Comparison of ENCODE assay signal across 8 cellular contexts in genomic region chr10:26334932-26335573, GRCh38.
DNase-seq lines count a peak whose midpoint lies in the region; ATAC-seq and TF ChIP-seq lines count a peak whose summit lies in the region.

No MANE protein-coding gene starts in this region.

- peaks cover 23% of the 10 kb centered on the region for H3K4me1 Mint-ChIP-seq in Caco-2 (ENCODE audit: low read depth, unreplicated experiment)
- H3K4me1 Mint-ChIP-seq in natural killer cell = no peaks in the 10 kb centered on the region
- peaks cover 10% of the 10 kb centered on the region for H3K4me1 Mint-ChIP-seq in stimulated activated naive CD8-positive, alpha-beta T cell treated with anti-CD3 and anti-CD28 coated beads, Interleukin-15, amount 100 ng/mL, for 72 hours

- peak overlapping the region; percentile 43 for H3K4me3 Mint-ChIP-seq in Caco-2 (ENCODE audit: unreplicated experiment)
- peak overlapping the region; percentile 85 for H3K4me3 Mint-ChIP-seq in natural killer cell
- peak overlapping the region; percentile 82 for H3K4me3 Mint-ChIP-seq in stimulated activated naive CD8-positive, alpha-beta T cell treated with anti-CD3 and anti-CD28 coated beads, Interleukin-15, amount 100 ng/mL, for 72 hours

- peaks cover 6% of the 10 kb centered on the region for H3K4me1 ChIP-seq in Caco-2

- H3K4me3 ChIP-seq in Caco-2 (ENCODE audit: low read depth, low read length) = no peak overlapping the region

- H3K9me3 Mint-ChIP-seq in Caco-2 (ENCODE audit: unreplicated experiment) (peaks cover 11% of the 10 kb centered on the region), natural killer cell (peaks cover 6 to 7% of the 10 kb centered on the region in 2 donors)
- peaks cover 0 to 6% of the 10 kb centered on the region in 2 donors for H3K9me3 Mint-ChIP-seq in stimulated activated naive CD8-positive, alpha-beta T cell treated with anti-CD3 and anti-CD28 coated beads, Interleukin-15, amount 100 ng/mL, for 72 hours

- CTCF ChIA-PET in Caco-2 (lab: Charles Lee) = interaction anchor here (0.6 to 1.3 kb wide), 10 partner anchors 9 to 459 kb away, joined by 3 to 15 read pairs (median 3); no protein-coding TSS in a partner anchor

- no peaks in the 10 kb centered on the region for H3K27me3 ChIP-seq in Caco-2 (replicated peaks; ENCODE audit: control insufficient read depth, insufficient read depth, low read length)

- no TSS peak for BruUV-seq in Caco-2 (replicated peaks; lab: Mats Ljungman, UMichigan)

- POLR2A ChIA-PET in Caco-2 (lab: Charles Lee) = no interaction called here

- peak; percentile 78 to 81 for DNase-seq in Caco-2
- DNase-seq in NOMO-1 treated with DMSO at 0.1 percent for 48 hours (lab: John Stamatoyannopoulos, UW; ENCODE audit: unreplicated experiment) = peak; percentile 86
- peak; percentile 17 to 40 (median 27) for DNase-seq in activated CD8-positive, alpha-beta memory T cell treated with anti-CD3 and anti-CD28 coated beads for 48 hours (ENCODE audit: low read depth in 2 of 3, low spot score in 2 of 3)
- peak; percentile 60 to 72 for DNase-seq in erythroblast (lab: John Stamatoyannopoulos, UW)
- DNase-seq in natural killer cell = peak; percentile 51
- DNase-seq in stimulated activated naive CD8-positive, alpha-beta T cell treated with anti-CD3 and anti-CD28 coated beads, Interleukin-15, amount 100 ng/mL, for 72 hours = peak; percentile 64 to 68

- TF ChIP-seq CTCF in Caco-2 (IDR thresholded peaks at IDR 0.05; ENCODE audit: insufficient read depth in 1 of 2, low read depth in 1 of 2, low read length in 1 of 2, severe bottlenecking in 1 of 2, unreplicated experiment in 1 of 2) = peak; percentile 86 to 98
- TF ChIP-seq CTCF in natural killer cell (IDR thresholded peaks at IDR 0.05) = peak; percentile 87

- no peaks in the 10 kb centered on the region for H3K27me3 Mint-ChIP-seq in Caco-2 (ENCODE audit: insufficient read depth, unreplicated experiment)
- no peaks in the 10 kb centered on the region for H3K27me3 Mint-ChIP-seq in natural killer cell (ENCODE audit: low read depth in 2 of 2)
- no peaks in the 10 kb centered on the region for H3K27me3 Mint-ChIP-seq in stimulated activated naive CD8-positive, alpha-beta T cell treated with anti-CD3 and anti-CD28 coated beads, Interleukin-15, amount 100 ng/mL, for 72 hours

- intact Hi-C loops in Caco-2 (cut with micrococcal nuclease; ENCODE audit: unreplicated experiment) = loop anchor here (1.0 to 10.0 kb wide), 9 partner anchors 17 to 1025 kb away; partner anchors contain the start of gene PDSS1
- intact Hi-C loops in natural killer cell (cut with micrococcal nuclease) = loop anchor here (1.0 to 5.0 kb wide), 4 partner anchors 102 to 547 kb away; no protein-coding TSS in a partner anchor

- H3K36me3 ChIP-seq in Caco-2 (ENCODE audit: control insufficient read depth, insufficient read depth, low read length) = no peaks in the 10 kb centered on the region

- peaks cover 12% of the 10 kb centered on the region for H3K9me3 ChIP-seq in Caco-2

- H3K27ac Mint-ChIP-seq in Caco-2 (ENCODE audit: unreplicated experiment) = peak overlapping the region; percentile 53
- peak overlapping the region; percentile 56 to 57 for H3K27ac Mint-ChIP-seq in natural killer cell
- H3K27ac Mint-ChIP-seq in stimulated activated naive CD8-positive, alpha-beta T cell treated with anti-CD3 and anti-CD28 coated beads, Interleukin-15, amount 100 ng/mL, for 72 hours = peak overlapping the region; percentile 89 to 94

- H3K36me3 Mint-ChIP-seq in Caco-2 (ENCODE audit: insufficient read depth, unreplicated experiment) (peaks cover 11% of the 10 kb centered on the region), natural killer cell (peaks cover 7% of the 10 kb centered on the region)

- ATAC-seq in GM19438 (IDR thresholded peaks at IDR 0.05; ENCODE audit: low read depth, unreplicated experiment) (peak; percentile 96), HG03520 (IDR thresholded peaks at IDR 0.05; ENCODE audit: unreplicated experiment) (peak; percentile 81), natural killer cell (peak; percentile 88 to 96 (median 94))
- peak; percentile 91 for ATAC-seq in stimulated activated naive CD8-positive, alpha-beta T cell treated with anti-CD3 and anti-CD28 coated beads, Interleukin-15, amount 100 ng/mL, for 72 hours

- no peak for TF ChIP-seq POLR2A in erythroblast (IDR thresholded peaks at IDR 0.05; ENCODE audit: low read length)

Comparison
In these comparisons a context has a peak if more than half of its experiments do, and no peak if none do; other contexts are left out.
1. DNase-seq: peak in every context shown above with its lines; median percentile 86 in NOMO-1 treated with DMSO at 0.1 percent for 48 hours; 80 in Caco-2; 66 in erythroblast; 66 in stimulated activated naive CD8-positive, alpha-beta T cell treated with anti-CD3 and anti-CD28 coated beads, Interleukin-15, amount 100 ng/mL, for 72 hours; 51 in natural killer cell; 27 in activated CD8-positive, alpha-beta memory T cell treated with anti-CD3 and anti-CD28 coated beads for 48 hours.